8 cellular contexts compared by ENCODE assay signal in the genomic region with DNA sequence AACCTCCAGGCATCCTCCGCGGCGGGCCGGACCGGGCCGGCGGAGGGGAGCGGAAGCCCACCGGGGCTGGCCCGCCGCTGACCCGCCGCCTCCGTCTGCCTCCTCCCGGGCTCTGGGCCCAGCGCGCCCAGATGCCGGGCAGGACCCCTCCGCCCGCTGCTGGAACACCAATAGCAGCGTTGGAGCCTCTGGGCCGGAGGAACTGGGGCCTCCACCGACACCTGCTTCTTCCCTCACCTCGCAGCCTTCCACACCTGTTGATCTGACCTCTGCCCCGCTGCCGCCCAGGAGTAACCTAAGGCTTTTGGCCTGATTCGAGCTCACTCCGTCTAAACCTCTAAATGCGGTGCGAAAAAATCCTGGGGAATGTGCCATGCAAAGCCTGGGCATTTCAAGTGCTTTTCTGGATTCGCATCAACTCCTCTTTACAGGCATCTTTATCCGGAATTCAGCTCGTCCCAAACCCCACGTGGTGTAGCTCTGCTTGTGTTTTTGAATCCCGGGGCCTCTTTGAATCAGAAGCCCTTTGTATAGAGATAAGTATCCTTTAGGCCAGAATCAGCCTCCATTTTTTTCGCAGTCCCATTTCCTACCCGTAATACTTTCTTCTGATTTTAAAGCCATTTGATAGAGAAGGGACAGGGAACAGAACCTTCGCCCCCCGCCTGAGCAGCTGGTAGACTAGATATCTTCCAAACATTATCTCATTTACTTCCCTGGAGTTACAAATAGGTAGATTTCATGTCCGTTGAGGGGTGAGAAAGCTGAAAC. TPM values are rescaled to one million over a fixed set of nuclear protein-coding genes. Genes with fewer than 3 reads are reported as not detected.
DNase-seq lines count a peak whose midpoint lies in the region; ATAC-seq, FAIRE-seq and TF ChIP-seq lines count a peak whose summit lies in the region.

No MANE protein-coding gene starts in this region.

- H3K4me3 ChIP-seq in heart right ventricle (peak overlapping the region; percentile 11 to 96 (median 85)), iPS-18c (ENCODE audit: insufficient read depth, low read depth, low read length) (peak overlapping the region; percentile 90), skeletal muscle satellite cell (ENCODE audit: low read length) (peak overlapping the region; percentile 84)

- ATAC-seq in heart right ventricle (no peak), Right ventricle myocardium inferior (no peak)

- peak overlapping the region; percentile 83 for H3K4me2 ChIP-seq in skeletal muscle satellite cell (ENCODE audit: low read length)

- peak overlapping the region; percentile 93 to 100 (median 98) for H3K27ac ChIP-seq in heart right ventricle

- H3K4me1 ChIP-seq in heart right ventricle: peaks cover 16 to 60% (median 49%) of the 10 kb centered on the region in 9 donors
- peaks cover 39% of the 10 kb centered on the region for H3K4me1 ChIP-seq in skeletal muscle satellite cell (ENCODE audit: control insufficient read depth, insufficient read depth, low read length)

- peaks cover 0 to 12% (median 0%) of the 10 kb centered on the region in 9 donors for H3K36me3 ChIP-seq in heart right ventricle
- peaks cover 12% of the 10 kb centered on the region for H3K36me3 ChIP-seq in skeletal muscle satellite cell (ENCODE audit: insufficient read depth, low read length)

- TF ChIP-seq CTCF in heart right ventricle (IDR thresholded peaks at IDR 0.05): no peak

- H3K9me3 ChIP-seq in heart right ventricle (no peaks in the 10 kb centered on the region), iPS-18c (ENCODE audit: control insufficient read depth, insufficient read depth, low read length) (no peaks in the 10 kb centered on the region), skeletal muscle satellite cell (replicated peaks; ENCODE audit: low read length) (no peaks in the 10 kb centered on the region)

- intact Hi-C loops in heart right ventricle (cut with DNase I): loop anchor here in 9 of 10 donors (2.0 to 10.0 kb wide), 14 partner anchors 35 to 117 kb away; no protein-coding TSS in a partner anchor
- intact Hi-C loops in Right ventricle myocardium inferior (cut with DNase I): loop anchor here (2.0 to 5.0 kb wide), 4 partner anchors 35 to 113 kb away; no protein-coding TSS in a partner anchor

- TF ChIP-seq POLR2A in GM12891 (IDR thresholded peaks at IDR 0.05; ENCODE audit: low read depth, low read length): no peak

- FAIRE-seq in GM12891 (lab: Jason Lieb, UNC): no peak

- H3K27me3 ChIP-seq in heart right ventricle (peaks cover 0 to 50% (median 0%) of the 10 kb centered on the region in 7 donors), skeletal muscle satellite cell (ENCODE audit: control insufficient read depth, insufficient read depth, low read length) (no peaks in the 10 kb centered on the region)

- H3K9ac ChIP-seq in skeletal muscle satellite cell (ENCODE audit: low read depth, low read length): peak overlapping the region; percentile 94

- 9% methylated on average over 35 to 40 of the region's 40 CpGs for WGBS in heart right ventricle, 2 donors

- DNase-seq in heart right ventricle: no peak
- no peak for DNase-seq in Right ventricle myocardium inferior (ENCODE audit: missing footprints)
- DNase-seq in LHCN-M2 (ENCODE audit: low read depth): peak; percentile 73
- peak; percentile 68 for DNase-seq in amniotic epithelial cell (ENCODE audit: low read depth)
- DNase-seq in GM12891 (ENCODE audit: insufficient read length, low spot score): no peak
- DNase-seq in NAMALWA (ENCODE audit: low spot score): no peak

TF ChIP-seq in GM12891, 5 proteins besides CTCF, POLR2A, EP300 and RAD21:
- TF ChIP-seq PAX5 (IDR thresholded peaks at IDR 0.05; ENCODE audit: insufficient read depth, low read length, severe bottlenecking) (no peak), POLR2AphosphoS5 (IDR thresholded peaks at IDR 0.05; ENCODE audit: low read depth, low read length) (no peak), POU2F2 (IDR thresholded peaks at IDR 0.05; ENCODE audit: low read depth, low read length) (no peak), SPI1 (IDR thresholded peaks at IDR 0.05; ENCODE audit: low read depth, low read length) (no peak), TAF1 (IDR thresholded peaks at IDR 0.05; ENCODE audit: low read depth, low read length) (no peak)

RNA-seq across cellular contexts. Expression of a gene that starts 0.7 kb away (rescaled TPM):
- total RNA-seq in heart right ventricle (100 to 1,000 TPM in 2 of 10 donors, 10 to 100 TPM in 8; 45.8 to 108 (median 67.2) TPM), Right ventricle myocardium inferior (57.0 TPM), LHCN-M2 (2014; rRNA removed) (513 and 547 TPM in 2 replicates)
- polyA plus RNA-seq in heart right ventricle: 10 to 100 TPM; 28.0 to 58.3 TPM
- 664 TPM for polyA plus RNA-seq in LHCN-M2 (2012)
- 103 and 111 TPM in 2 replicates for total RNA-seq in skeletal muscle satellite cell (2012; rRNA removed)
- polyA plus RNA-seq in GM12891 (2012; ENCODE audit: low read depth, missing spikeins): 11.5 TPM

Comparison
In these comparisons a context has a peak if more than half of its experiments do, and no peak if none do; other contexts are left out.
1. DNase-seq: peak in LHCN-M2 (single experiment) and amniotic epithelial cell (single experiment); none in heart right ventricle (0 of 2), Right ventricle myocardium inferior (single experiment), GM12891 (single experiment) and NAMALWA (single experiment).
2. Peak in every context shown above with its lines, with median percentiles within 50 percentile points of each other: H3K4me3 ChIP-seq.